In genomic region chr15:69559440-69560215, GRCh38 we compare ENCODE assay signal across 24 cellular contexts.
DNase-seq lines count a peak whose midpoint lies in the region; ATAC-seq, FAIRE-seq and TF ChIP-seq lines count a peak whose summit lies in the region.
"Had no signal": no experiment of that assay in that cellular context is flagged by ENCODE, and none has a peak within 500 bp of the region (broad histone marks: within the 10 kb centered on the region; RNA-seq: fewer than 3 reads in every experiment).

No MANE protein-coding gene starts in this region.

- ATAC-seq in A549 (no peak), HG03108 (IDR thresholded peaks at IDR 0.05; ENCODE audit: unreplicated experiment) (no peak)
- ATAC-seq: lower lobe of right lung, Panc1, SK-N-SH treated with all-trans-retinoic acid at 6 μM for 48 hours had no signal

- CTCF ChIA-PET in A549 (lab: Yijun Ruan, JAX) = interaction anchor here (0.7 to 2.1 kb wide), 10 partner anchors 9 to 1042 kb away, joined by 3 to 10 read pairs (median 3); partner anchors contain the start of gene TLE3

- H3K36me3 ChIP-seq in adipocyte (ENCODE audit: control insufficient read depth, insufficient read depth, low read length, severe bottlenecking) (no peaks in the 10 kb centered on the region), kidney (ENCODE audit: control insufficient read depth in 1 of 2, insufficient read depth in 2 of 2, low read length in 2 of 2) (no peaks in the 10 kb centered on the region)
- H3K36me3 ChIP-seq: BLaER1 treated with 17β-estradiol and CSF1 and Interleukin-3, amounts not matched to agents 10 nM and 100 nM; lower lobe of right lung; uterus had no signal

- peaks cover 12% of the 10 kb centered on the region for H3K27me3 ChIP-seq in adipocyte (replicated peaks; ENCODE audit: control insufficient read depth, insufficient read depth, low read length)
- H3K27me3 ChIP-seq: BLaER1 treated with 17β-estradiol and CSF1 and Interleukin-3, amounts not matched to agents 10 nM and 100 nM; uterus had no signal

- POLR2A ChIA-PET in A549 (lab: Yijun Ruan, JAX) = no interaction called here

- H3K27ac ChIP-seq in A549 = peak overlapping the region; percentile 82 to 87; a peak in 4 of 6 replicates
- peak overlapping the region; percentile 51 to 95 for H3K27ac ChIP-seq in kidney (ENCODE audit: low read depth in 2 of 2, low read length in 2 of 2)
- H3K27ac ChIP-seq: BLaER1 treated with 17β-estradiol and CSF1 and Interleukin-3, amounts not matched to agents 10 nM and 100 nM; lower lobe of right lung; parathyroid adenoma; uterus had no signal

- FAIRE-seq in A549 (lab: Jason Lieb, UNC) (no peak), kidney (lab: Jason Lieb, UNC) (no peak)
- FAIRE-seq: GM12892, small intestine had no signal

- H3K4me2 ChIP-seq in A549 = no peak overlapping the region
- H3K4me2 ChIP-seq: BLaER1 treated with 17β-estradiol and CSF1 and Interleukin-3, amounts not matched to agents 10 nM and 100 nM had no signal

- H3K4me1 ChIP-seq in A549 (peaks cover 76% of the 10 kb centered on the region), adipocyte (ENCODE audit: control insufficient read depth, insufficient read depth, low read length) (peaks cover 29% of the 10 kb centered on the region), kidney (ENCODE audit: control insufficient read depth in 1 of 2, insufficient read depth in 1 of 2, low read depth in 1 of 2, low read length in 2 of 2) (peaks cover 30 to 53% of the 10 kb centered on the region in 2 donors)
- H3K4me1 ChIP-seq: parathyroid adenoma, uterus had no signal

- no peaks in the 10 kb centered on the region for H3K9me3 ChIP-seq in A549
- no peaks in the 10 kb centered on the region for H3K9me3 ChIP-seq in adipocyte (ENCODE audit: control insufficient read depth, low read length)
- H3K9me3 ChIP-seq in kidney (ENCODE audit: control insufficient read depth in 1 of 2, low read length in 2 of 2) = no peaks in the 10 kb centered on the region
- H3K9me3 ChIP-seq: BLaER1 treated with 17β-estradiol and CSF1 and Interleukin-3, amounts not matched to agents 10 nM and 100 nM; lower lobe of right lung; uterus had no signal

- WGBS in A549 (ENCODE audit: missing lambda C conversion rate) = 70% methylated on average over 5 of the region's 5 CpGs

- no peak for TF ChIP-seq EP300 in A549 (IDR thresholded peaks at IDR 0.05)

- TF ChIP-seq POLR2A in A549 (IDR thresholded peaks at IDR 0.05; ENCODE audit: low read length) (no peak), erythroblast (IDR thresholded peaks at IDR 0.05; ENCODE audit: low read length) (no peak)

- intact Hi-C loops in kidney (cut with DNase I) = no loop called here

- H3K4me3 ChIP-seq in A549 = no peak overlapping the region
- no peak overlapping the region for H3K4me3 ChIP-seq in adipocyte (ENCODE audit: low read length)
- H3K4me3 ChIP-seq in kidney (ENCODE audit: low read length in 2 of 2) = no peak overlapping the region
- H3K4me3 ChIP-seq: BLaER1 treated with 17β-estradiol and CSF1 and Interleukin-3, amounts not matched to agents 10 nM and 100 nM; lower lobe of right lung; uterus had no signal

- H3K9ac ChIP-seq in adipocyte (ENCODE audit: low read length) = no peak overlapping the region
- H3K9ac ChIP-seq in kidney (ENCODE audit: low read length in 2 of 2) = no peak overlapping the region
- H3K9ac ChIP-seq: BLaER1 treated with 17β-estradiol and CSF1 and Interleukin-3, amounts not matched to agents 10 nM and 100 nM; parathyroid adenoma had no signal

- DNase-seq in A549 (ENCODE audit: low read depth in 1 of 2, low spot score in 1 of 2) = no peak
- DNase-seq in AG20443 (ENCODE audit: low spot score) = peak; percentile 48
- peak; percentile 22 for DNase-seq in adipocyte (ENCODE audit: low read depth)
- no peak for DNase-seq in kidney
- no peak for DNase-seq in iPS-NIHi7 (ENCODE audit: extremely low spot score)
- DNase-seq in erythroblast (lab: John Stamatoyannopoulos, UW) = no peak
- no peak for DNase-seq in NCI-H526 treated with DMSO at 0.1 percent for 48 hours (lab: John Stamatoyannopoulos, UW)
- DNase-seq: activated CD4-positive, alpha-beta T cell treated with anti-CD3 and anti-CD28 coated beads, Interleukin-2, amount 10 ng/mL, durations not matched to agents 7 days and 5 days; GF-D8; head of caudate nucleus; immature natural killer cell; lower lobe of right lung; NCI-H1105 treated with DMSO at 0.1 percent for 48 hours; NCI-H2171; small intestine; stimulated activated CD4-positive, alpha-beta T cell treated with anti-CD3 and anti-CD28 coated beads, Interleukin-4, amount 100 ng/mL, for 1 hour; substantia nigra; uterus had no signal

- no peak for TF ChIP-seq RAD21 in A549 (conservative IDR thresholded peaks at IDR 0.05 in 1 of 2, IDR thresholded peaks at IDR 0.05 in 1 of 2)

- TF ChIP-seq CTCF in A549 (IDR thresholded peaks at IDR 0.05) (no peak), kidney (IDR thresholded peaks at IDR 0.05; ENCODE audit: borderline replicate concordance, extremely low read depth, insufficient read depth) (no peak)

TF ChIP-seq in A549, 52 proteins besides CTCF, POLR2A, EP300 and RAD21:
- TF ChIP-seq KDM1A (IDR thresholded peaks at IDR 0.05; ENCODE audit: low read depth) = 0 out of 2 replicates have a peak, but pooled peaks have one; percentile 31
- no peak for TF ChIP-seq HOXB5 (CRISPR knock-in tag; IDR thresholded peaks at IDR 0.05)

Comparison
In these comparisons a context has a peak if more than half of its experiments do, and no peak if none do; other contexts are left out.
1. DNase-seq: peak in AG20443 (single experiment) and adipocyte (single experiment); none in A549 (0 of 2), kidney (single experiment), iPS-NIHi7 (single experiment), erythroblast (0 of 2) and NCI-H526 treated with DMSO at 0.1 percent for 48 hours (single experiment).